ENCODE assay signal across 10 cellular contexts in genomic region chr3:117017135-117017990, GRCh38.
DNase-seq lines count a peak whose midpoint lies in the region; ATAC-seq and TF ChIP-seq lines count a peak whose summit lies in the region.
"Had no signal": no experiment of that assay in that cellular context is flagged by ENCODE, and none has a peak within 500 bp of the region (broad histone marks: within the 10 kb centered on the region; RNA-seq: fewer than 3 reads in every experiment).

No MANE protein-coding gene starts in this region.

- H3K4me2 ChIP-seq in GM23338 (no peak overlapping the region), neural cell (ENCODE audit: low read length) (no peak overlapping the region)

- H3K27me3 Mint-ChIP-seq in GM23338 (ENCODE audit: insufficient read depth, low read depth, poor library complexity) = peaks cover 3% of the 10 kb centered on the region

- TF ChIP-seq CTCF in GM23338 (conservative IDR thresholded peaks at IDR 0.05; ENCODE audit: low read depth in 2 of 2) = no peak
- TF ChIP-seq CTCF in neural cell (IDR thresholded peaks at IDR 0.05; ENCODE audit: poor library complexity, severe bottlenecking) = no peak

- no peaks in the 10 kb centered on the region for H3K36me3 Mint-ChIP-seq in GM23338 (ENCODE audit: low read depth)

- peaks cover 29% of the 10 kb centered on the region for H3K4me1 Mint-ChIP-seq in GM23338

- no peak for TF ChIP-seq RAD21 in neural cell (conservative IDR thresholded peaks at IDR 0.05)

- H3K9me2 ChIP-seq in GM23338 (ENCODE audit: insufficient read depth) (peaks cover 2% of the 10 kb centered on the region; the same call in 1 of the 2 replicates), neural cell (ENCODE audit: insufficient read depth, low read length) (no peaks in the 10 kb centered on the region)

- H3K4me3 ChIP-seq in GM23338 (no peak overlapping the region), neural cell (ENCODE audit: low read length) (peak overlapping the region; percentile 39)
- H3K4me3 ChIP-seq: thoracic aorta had no signal

- no peaks in the 10 kb centered on the region for H3K9me3 ChIP-seq in neural cell (ENCODE audit: low read length)
- H3K9me3 ChIP-seq: thoracic aorta had no signal

- ATAC-seq in GM19328 (IDR thresholded peaks at IDR 0.05; ENCODE audit: unreplicated experiment) (peak; percentile 49), GM23338 (no peak), HG03354 (IDR thresholded peaks at IDR 0.05; ENCODE audit: poor library complexity, severe bottlenecking, unreplicated experiment) (peak; percentile 62)

- no peaks in the 10 kb centered on the region for H3K79me2 ChIP-seq in GM23338 (replicated peaks; ENCODE audit: insufficient read depth)
- H3K79me2 ChIP-seq in neural cell (replicated peaks; ENCODE audit: insufficient read depth, low read length) = no peaks in the 10 kb centered on the region

- no peak overlapping the region for H3K4me3 Mint-ChIP-seq in GM23338

- H3K27ac Mint-ChIP-seq in GM23338 = peak overlapping the region; percentile 31; the same call in 1 of the 2 replicates

- peak overlapping the region; percentile 42 for H3K9ac ChIP-seq in neural cell (ENCODE audit: low read length)

- H2AFZ ChIP-seq in GM23338 (no peak overlapping the region), neural cell (ENCODE audit: low read depth, low read length) (no peak overlapping the region)

- no peaks in the 10 kb centered on the region for H4K20me1 ChIP-seq in GM23338 (replicated peaks; ENCODE audit: insufficient read depth)
- no peaks in the 10 kb centered on the region for H4K20me1 ChIP-seq in neural cell (ENCODE audit: insufficient read depth)

- H3K27me3 ChIP-seq in GM23338 (ENCODE audit: insufficient read depth) (no peaks in the 10 kb centered on the region), neural cell (ENCODE audit: insufficient read depth, low read depth, low read length) (no peaks in the 10 kb centered on the region)

- H3K36me3 ChIP-seq in GM23338 (ENCODE audit: insufficient read depth) (no peaks in the 10 kb centered on the region), neural cell (ENCODE audit: insufficient read depth, low read length) (no peaks in the 10 kb centered on the region)
- H3K36me3 ChIP-seq: thoracic aorta had no signal

- H3K4me1 ChIP-seq in GM23338 (ENCODE audit: insufficient read depth) = no peaks in the 10 kb centered on the region; the same call in 1 of the 2 replicates

- no peak overlapping the region for H3K27ac ChIP-seq in GM23338 (ENCODE audit: low read depth)
- H3K27ac ChIP-seq in neural cell (ENCODE audit: low read length) = peak overlapping the region; percentile 77
- H3K27ac ChIP-seq: thoracic aorta had no signal

- H3K9me3 Mint-ChIP-seq in GM23338 = no peaks in the 10 kb centered on the region

- no peak for DNase-seq in GM23338 (ENCODE audit: low spot score)
- DNase-seq in activated naive CD4-positive, alpha-beta T cell treated with anti-CD3 and anti-CD28 coated beads, Interleukin-2, amount 50 U/mL, for 16 hours = no peak
- DNase-seq in NCI-H1417 (lab: John Stamatoyannopoulos, UW) = no peak
- DNase-seq in activated CD4-positive, alpha-beta T cell treated with anti-CD3 and anti-CD28 coated beads, Interleukin-2, amount 50 U/mL, for 48 hours = no peak
- DNase-seq: kidney glomerular epithelial cell; stimulated activated CD4-positive, alpha-beta T cell treated with anti-CD3 and anti-CD28 coated beads, Interleukin-2, amount 100 ng/mL, for 48 hours had no signal

- TF ChIP-seq EP300 in neural cell (conservative IDR thresholded peaks at IDR 0.05; ENCODE audit: poor library complexity, severe bottlenecking) = no peak

- no peaks in the 10 kb centered on the region for H3F3A ChIP-seq in GM23338 (replicated peaks; ENCODE audit: low read depth)
- H3F3A ChIP-seq in neural cell (ENCODE audit: insufficient read depth, low read length, poor library complexity, severe bottlenecking) = peaks cover 7% of the 10 kb centered on the region

TF ChIP-seq in GM23338, 12 proteins besides CTCF, POLR2A, EP300 and RAD21 (continues in another document):
- TF ChIP-seq EZH2 (IDR thresholded peaks at IDR 0.05; ENCODE audit: low read depth, unreplicated experiment) = no peak
- TF ChIP-seq ZNF114 (CRISPR knock-in tag; IDR thresholded peaks at IDR 0.05) = no peak
- TF ChIP-seq ZNF331 (CRISPR knock-in tag; IDR thresholded peaks at IDR 0.05; ENCODE audit: low read depth) = no peak
- no peak for TF ChIP-seq NANOG (IDR thresholded peaks at IDR 0.05; ENCODE audit: borderline replicate concordance)
- no peak for TF ChIP-seq JUNB (IDR thresholded peaks at IDR 0.05; ENCODE audit: unreplicated experiment)
- no peak for TF ChIP-seq CREB1 (CRISPR knock-in tag; IDR thresholded peaks at IDR 0.05; ENCODE audit: low read depth)
- TF ChIP-seq REST (IDR thresholded peaks at IDR 0.05; ENCODE audit: unreplicated experiment) = no peak

TF ChIP-seq in neural cell, 6 proteins besides CTCF, POLR2A, EP300 and RAD21:
- TF ChIP-seq POLR2AphosphoS5 (IDR thresholded peaks at IDR 0.05) (no peak), TAF1 (IDR thresholded peaks at IDR 0.05; ENCODE audit: low read depth) (no peak), MXI1 (conservative IDR thresholded peaks at IDR 0.05; ENCODE audit: poor library complexity, severe bottlenecking) (no peak)
